In genomic region chr1:177913762-177914540, GRCh38 we compare ENCODE assay signal across 8 cellular contexts. TPM values are rescaled to one million over a fixed set of nuclear protein-coding genes. Genes with fewer than 3 reads are reported as not detected.
DNase-seq lines count a peak whose midpoint lies in the region; ATAC-seq and TF ChIP-seq lines count a peak whose summit lies in the region.

No MANE protein-coding gene starts in this region.

- H3K27ac Mint-ChIP-seq in HFFc6: no peak overlapping the region

- DNase-seq in AG09309 (ENCODE audit: low read depth): no peak
- peak; percentile 54 for DNase-seq in HFFc6
- peak; percentile 5 to 9 for DNase-seq in SJCRH30
- peak; percentile 17 for DNase-seq in inferior parietal cortex (ENCODE audit: extremely low spot score)
- DNase-seq in omental fat pad (ENCODE audit: low spot score): no peak
- no peak for DNase-seq in NCI-H146 treated with DMSO at 0.1 percent for 48 hours (lab: John Stamatoyannopoulos, UW; ENCODE audit: unreplicated experiment)
- no peak for DNase-seq in T-helper 1 cell

- no peaks in the 10 kb centered on the region for H3K9me3 ChIP-seq in SJCRH30 (replicated peaks)

- ATAC-seq in GM19455 (IDR thresholded peaks at IDR 0.05; ENCODE audit: unreplicated experiment) (no peak), omental fat pad (ENCODE audit: low FRiP score) (no peak)

- H3K4me3 Mint-ChIP-seq in HFFc6: no peak overlapping the region

- H3K36me3 Mint-ChIP-seq in HFFc6 (ENCODE audit: low read depth): no peaks in the 10 kb centered on the region

- TF ChIP-seq CTCF in AG09309 (IDR thresholded peaks at IDR 0.05; ENCODE audit: control insufficient read depth, insufficient read depth, low read depth, low read length, missing control alignments) (peak; percentile 80), HFFc6 (IDR thresholded peaks at IDR 0.05) (peak; percentile 82), omental fat pad (IDR thresholded peaks at IDR 0.05) (no peak)

- no peaks in the 10 kb centered on the region; the same call in 1 of the 2 replicates for H3K4me1 Mint-ChIP-seq in HFFc6 (ENCODE audit: low read depth)

- H3K27ac ChIP-seq in SJCRH30: no peak overlapping the region

- no peaks in the 10 kb centered on the region for H3K27me3 ChIP-seq in SJCRH30

- H3K4me3 ChIP-seq in AG09309 (ENCODE audit: control insufficient read depth, low read depth, low read length): no peak overlapping the region
- no peak overlapping the region for H3K4me3 ChIP-seq in SJCRH30

- H3K36me3 ChIP-seq in SJCRH30: no peaks in the 10 kb centered on the region

- no peaks in the 10 kb centered on the region for H3K9me3 Mint-ChIP-seq in HFFc6

- no peaks in the 10 kb centered on the region for H3K4me1 ChIP-seq in SJCRH30

- H3K27me3 Mint-ChIP-seq in HFFc6 (ENCODE audit: insufficient read depth): peaks cover 5% of the 10 kb centered on the region; the same call in 1 of the 2 replicates

RNA-seq across cellular contexts. Expression of gene SEC16B, which starts 55.9 kb away (rescaled TPM):
- 1 to 10 TPM; 1.7 to 3.2 (median 2.0) TPM for total RNA-seq in HFFc6 (2021; fragmentation: NEBNext Ultra II Directional; extraction: Animal tissue kit (Norgen Biotek cat#: 25700))
- 0.04 and 0.08 TPM in 2 replicates for total RNA-seq in SJCRH30 (2014; rRNA removed; shearing (Covaris generic))
- total RNA-seq in omental fat pad: 1 to 10 TPM in 3 of 4 donors, under 1 TPM in 1; 0.56 to 7.7 (median 1.6) TPM

Comparison
In these comparisons a context has a peak if more than half of its experiments do, and no peak if none do; other contexts are left out.
1. DNase-seq: peak in HFFc6 (single experiment), SJCRH30 (2 of 2) and inferior parietal cortex (single experiment); none in AG09309 (single experiment), omental fat pad (single experiment), NCI-H146 treated with DMSO at 0.1 percent for 48 hours (single experiment) and T-helper 1 cell (0 of 5).
2. CTCF ChIP-seq: peak in AG09309 (single experiment) and HFFc6 (single experiment); none in omental fat pad (0 of 3).